In the genomic region with DNA sequence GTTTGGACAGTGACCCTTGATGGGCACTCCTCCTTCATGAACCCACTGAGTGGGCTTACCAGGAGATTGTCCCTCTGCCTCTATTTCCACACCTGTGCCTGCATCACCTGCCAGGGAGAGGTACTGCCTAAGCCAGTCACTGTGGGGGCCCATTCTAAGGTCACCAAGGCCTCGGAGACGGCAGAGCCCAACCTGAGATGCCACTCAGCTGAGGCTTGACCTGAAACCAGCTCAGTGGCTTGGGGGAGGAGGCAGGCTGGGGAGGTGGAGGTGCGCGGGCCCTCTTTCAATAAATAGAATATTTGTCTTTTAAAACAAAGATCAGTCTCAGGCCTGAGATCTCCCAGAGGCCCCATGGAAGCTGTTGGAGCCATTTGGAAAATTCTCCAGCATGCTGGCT, we compare ENCODE assay signal across 24 cellular contexts.
"Had no signal": no experiment of that assay in that cellular context is flagged by ENCODE, and none has a peak within 500 bp of the region (broad histone marks: within the 10 kb centered on the region; RNA-seq: fewer than 3 reads in every experiment).

No MANE protein-coding gene starts in this region.

- H3K27ac ChIP-seq: coronary artery, esophagus squamous epithelium, heart right ventricle, ovary, psoas muscle, sigmoid colon, stomach, thoracic aorta, tibial nerve, upper lobe of left lung had no signal

- H3K9me3 ChIP-seq: esophagus squamous epithelium, ovary, psoas muscle, sigmoid colon, stomach, thoracic aorta, tibial nerve had no signal

- ATAC-seq: effector memory CD8-positive, alpha-beta T cell; heart right ventricle; naive thymus-derived CD8-positive, alpha-beta T cell; psoas muscle; stimulated activated effector memory CD8-positive, alpha-beta T cell treated with anti-CD3 and anti-CD28 coated beads, Interleukin-12 subunit alpha, Interleukin-12 subunit beta, amount 100 ng/mL, for 72 hours had no signal

- H3K27me3 ChIP-seq: ovary, tibial nerve, upper lobe of left lung had no signal

- H3K36me3 ChIP-seq: esophagus squamous epithelium, heart right ventricle, ovary, sigmoid colon, stomach, thoracic aorta, tibial nerve, upper lobe of left lung had no signal

- H3K4me1 ChIP-seq: esophagus squamous epithelium, heart right ventricle, psoas muscle, sigmoid colon, stomach, tibial nerve, upper lobe of left lung had no signal

- DNase-seq: dermis blood vessel endothelial cell; effector memory CD8-positive, alpha-beta T cell; erythroblast; esophagus squamous epithelium; foreskin melanocyte; heart right ventricle; immature natural killer cell; islet precursor cell; kidney glomerular epithelial cell; naive thymus-derived CD8-positive, alpha-beta T cell; nephron progenitor cell; psoas muscle; sigmoid colon; stimulated activated CD4-positive, alpha-beta T cell treated with anti-CD3 and anti-CD28 coated beads, Interleukin-2, amount 100 ng/mL, for 24 hours; stimulated activated CD4-positive, alpha-beta T cell treated with anti-CD3 and anti-CD28 coated beads, Interleukin-4, amount 100 ng/mL, for 24 hours; stimulated activated naive CD4-positive, alpha-beta T cell treated with Interleukin-2 at 50 U/mL for 16 hours; stomach; upper lobe of left lung had no signal

- H3K4me3 ChIP-seq: coronary artery, esophagus squamous epithelium, heart right ventricle, lung, ovary, psoas muscle, sigmoid colon, stomach, thoracic aorta, tibial nerve, upper lobe of left lung had no signal
